Comparison of ENCODE assay signal across 9 cellular contexts in the genomic region with DNA sequence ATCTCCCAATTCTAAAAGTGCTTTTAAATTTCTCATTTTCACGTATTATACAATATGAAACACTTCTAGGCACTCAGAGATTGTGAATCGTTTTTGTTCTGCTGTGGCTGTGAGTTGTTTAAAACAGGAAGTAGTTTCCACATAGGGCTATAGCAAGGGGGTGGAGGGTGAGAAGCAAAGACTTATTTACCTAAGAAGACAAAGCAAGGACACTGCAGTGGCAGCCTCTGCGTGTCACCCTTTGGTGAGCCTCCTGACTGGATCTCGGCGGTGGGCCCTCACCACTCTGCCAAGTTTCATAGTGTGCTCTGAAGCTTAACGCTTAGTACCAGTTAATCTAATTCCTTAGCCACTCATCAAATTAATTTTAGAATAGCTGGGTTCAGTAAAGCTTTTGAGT. TPM values are rescaled to one million over a fixed set of nuclear protein-coding genes. Genes with fewer than 3 reads are reported as not detected.
A peak's percentile ranks its signal among the peaks of the same experiment; 100 is the strongest.
DNase-seq lines count a peak whose midpoint lies in the region; ATAC-seq lines count a peak whose summit lies in the region.
"Had no signal": no experiment of that assay in that cellular context is flagged by ENCODE, and none has a peak within 500 bp of the region (broad histone marks: within the 10 kb centered on the region; RNA-seq: fewer than 3 reads in every experiment).

No MANE protein-coding gene starts in this region.

- H3K27ac Mint-ChIP-seq in naive thymus-derived CD8-positive, alpha-beta T cell: peak overlapping the region in 2 of 10 donors; percentile 23 to 57
- H3K27ac Mint-ChIP-seq in activated T-helper 1 cell treated with anti-CD3 and anti-CD28 coated beads, Interleukin-12 subunit alpha, Interleukin-12 subunit beta, Interleukin-2, Interleukin-4 antibody, amounts not matched to agents 30 ng/mL and 10 ng/mL and 1 ng/mL, durations not matched to agents 14 hours and 24 hours and 36 hours: no peak overlapping the region
- H3K27ac Mint-ChIP-seq: progenitor cell of endocrine pancreas had no signal

- peaks cover 0 to 9% (median 6%) of the 10 kb centered on the region in 4 donors for H3K4me1 Mint-ChIP-seq in naive thymus-derived CD8-positive, alpha-beta T cell
- no peaks in the 10 kb centered on the region for H3K4me1 Mint-ChIP-seq in activated T-helper 1 cell treated with anti-CD3 and anti-CD28 coated beads, Interleukin-12 subunit alpha, Interleukin-12 subunit beta, Interleukin-2, Interleukin-4 antibody, amounts not matched to agents 30 ng/mL and 10 ng/mL and 1 ng/mL, durations not matched to agents 14 hours and 24 hours and 36 hours (ENCODE audit: low read depth)

- no peak overlapping the region for H3K4me3 Mint-ChIP-seq in naive thymus-derived CD8-positive, alpha-beta T cell
- H3K4me3 Mint-ChIP-seq in activated T-helper 1 cell treated with anti-CD3 and anti-CD28 coated beads, Interleukin-12 subunit alpha, Interleukin-12 subunit beta, Interleukin-2, Interleukin-4 antibody, amounts not matched to agents 30 ng/mL and 10 ng/mL and 1 ng/mL, durations not matched to agents 14 hours and 24 hours and 36 hours: no peak overlapping the region

- H3K36me3 Mint-ChIP-seq in naive thymus-derived CD8-positive, alpha-beta T cell: no peaks in the 10 kb centered on the region
- H3K36me3 Mint-ChIP-seq in activated T-helper 1 cell treated with anti-CD3 and anti-CD28 coated beads, Interleukin-12 subunit alpha, Interleukin-12 subunit beta, Interleukin-2, Interleukin-4 antibody, amounts not matched to agents 30 ng/mL and 10 ng/mL and 1 ng/mL, durations not matched to agents 14 hours and 24 hours and 36 hours (ENCODE audit: low read depth): no peaks in the 10 kb centered on the region

- intact Hi-C loops in activated T-helper 1 cell treated with anti-CD3 and anti-CD28 coated beads, Interleukin-12 subunit alpha, Interleukin-12 subunit beta, Interleukin-2, Interleukin-4 antibody, amounts not matched to agents 30 ng/mL and 10 ng/mL and 1 ng/mL, durations not matched to agents 14 hours and 24 hours and 36 hours (cut with micrococcal nuclease): no loop called here

- POLR2A ChIA-PET in naive thymus-derived CD8-positive, alpha-beta T cell (lab: Charles Lee): no interaction called here

- ATAC-seq in HG02870 (IDR thresholded peaks at IDR 0.05; ENCODE audit: unreplicated experiment): peak; percentile 82
- ATAC-seq in naive thymus-derived CD8-positive, alpha-beta T cell: peak; percentile 37 to 53

- peak; percentile 43 for DNase-seq in NK-92 treated with Interleukin-12 subunit alpha and Interleukin-12 subunit beta, amount 100 ng/mL, for 24 hours (lab: John Stamatoyannopoulos, UW)
- DNase-seq in NK-92 (lab: John Stamatoyannopoulos, UW; ENCODE audit: unreplicated experiment) (no peak), NCI-H748 treated with DMSO at 0.1 percent for 48 hours (lab: John Stamatoyannopoulos, UW) (peak; percentile 17), NCI-H2107 treated with DMSO at 0.1 percent for 48 hours (lab: John Stamatoyannopoulos, UW; ENCODE audit: unreplicated experiment) (no peak), GDM1 (lab: John Stamatoyannopoulos, UW) (no peak)
- peak in 1 of 10 donors; percentile 7 for DNase-seq in naive thymus-derived CD8-positive, alpha-beta T cell
- no peak for DNase-seq in activated T-helper 1 cell treated with anti-CD3 and anti-CD28 coated beads, Interleukin-12 subunit alpha, Interleukin-12 subunit beta, Interleukin-2, Interleukin-4 antibody, amounts not matched to agents 30 ng/mL and 10 ng/mL and 1 ng/mL, durations not matched to agents 14 hours and 24 hours and 36 hours (ENCODE audit: low spot score)

- peaks cover 9 to 25% (median 10%) of the 10 kb centered on the region in 5 donors for H3K27me3 Mint-ChIP-seq in naive thymus-derived CD8-positive, alpha-beta T cell
- H3K27me3 Mint-ChIP-seq in activated T-helper 1 cell treated with anti-CD3 and anti-CD28 coated beads, Interleukin-12 subunit alpha, Interleukin-12 subunit beta, Interleukin-2, Interleukin-4 antibody, amounts not matched to agents 30 ng/mL and 10 ng/mL and 1 ng/mL, durations not matched to agents 14 hours and 24 hours and 36 hours (ENCODE audit: insufficient read depth): peaks cover 10% of the 10 kb centered on the region

- no peaks in the 10 kb centered on the region for H3K9me3 Mint-ChIP-seq in naive thymus-derived CD8-positive, alpha-beta T cell
- no peaks in the 10 kb centered on the region for H3K9me3 Mint-ChIP-seq in activated T-helper 1 cell treated with anti-CD3 and anti-CD28 coated beads, Interleukin-12 subunit alpha, Interleukin-12 subunit beta, Interleukin-2, Interleukin-4 antibody, amounts not matched to agents 30 ng/mL and 10 ng/mL and 1 ng/mL, durations not matched to agents 14 hours and 24 hours and 36 hours

RNA-seq across cellular contexts. Expression of a gene that starts 56.8 kb away (rescaled TPM):
- total RNA-seq in naive thymus-derived CD8-positive, alpha-beta T cell: 1 to 10 TPM; 3.4 to 4.4 TPM
- polyA plus RNA-seq in naive thymus-derived CD8-positive, alpha-beta T cell: 1 to 10 TPM; 2.8 to 5.6 (median 3.0) TPM
- total RNA-seq in activated T-helper 1 cell treated with anti-CD3 and anti-CD28 coated beads, Interleukin-12 subunit alpha, Interleukin-12 subunit beta, Interleukin-2, Interleukin-4 antibody, amounts not matched to agents 30 ng/mL and 10 ng/mL and 1 ng/mL, durations not matched to agents 14 hours and 24 hours and 36 hours: 2.9 and 3.4 TPM in 2 replicates

Comparison
In these comparisons a context has a peak if more than half of its experiments do, and no peak if none do; other contexts are left out.
1. DNase-seq: peak in NK-92 treated with Interleukin-12 subunit alpha and Interleukin-12 subunit beta, amount 100 ng/mL, for 24 hours (single experiment) and NCI-H748 treated with DMSO at 0.1 percent for 48 hours (single experiment); none in NK-92 (single experiment), activated T-helper 1 cell treated with anti-CD3 and anti-CD28 coated beads, Interleukin-12 subunit alpha, Interleukin-12 subunit beta, Interleukin-2, Interleukin-4 antibody, amounts not matched to agents 30 ng/mL and 10 ng/mL and 1 ng/mL, durations not matched to agents 14 hours and 24 hours and 36 hours (single experiment), NCI-H2107 treated with DMSO at 0.1 percent for 48 hours (single experiment) and GDM1 (single experiment).